In the genomic region with DNA sequence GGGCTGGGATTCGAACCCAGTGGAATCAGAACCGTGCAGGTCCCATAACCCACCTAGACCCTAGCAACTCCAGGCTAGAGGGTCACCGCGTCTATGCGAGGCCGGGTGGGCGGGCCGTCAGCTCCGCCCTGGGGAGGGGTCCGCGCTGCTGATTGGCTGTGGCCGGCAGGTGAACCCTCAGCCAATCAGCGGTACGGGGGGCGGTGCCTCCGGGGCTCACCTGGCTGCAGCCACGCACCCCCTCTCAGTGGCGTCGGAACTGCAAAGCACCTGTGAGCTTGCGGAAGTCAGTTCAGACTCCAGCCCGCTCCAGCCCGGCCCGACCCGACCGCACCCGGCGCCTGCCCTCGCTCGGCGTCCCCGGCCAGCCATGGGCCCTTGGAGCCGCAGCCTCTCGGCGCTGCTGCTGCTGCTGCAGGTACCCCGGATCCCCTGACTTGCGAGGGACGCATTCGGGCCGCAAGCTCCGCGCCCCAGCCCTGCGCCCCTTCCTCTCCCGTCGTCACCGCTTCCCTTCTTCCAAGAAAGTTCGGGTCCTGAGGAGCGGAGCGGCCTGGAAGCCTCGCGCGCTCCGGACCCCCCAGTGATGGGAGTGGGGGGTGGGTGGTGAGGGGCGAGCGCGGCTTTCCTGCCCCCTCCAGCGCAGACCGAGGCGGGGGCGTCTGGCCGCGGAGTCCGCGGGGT, we compare ENCODE assay signal across 1 cellular context.
A peak's percentile ranks its signal among the peaks of the same experiment; 100 is the strongest.
TF ChIP-seq lines count a peak whose summit lies in the region.

A gene (plus strand): TSS at position 247 of the 684 bp plus-strand sequence. CDS start 124 bp downstream, at position 371.

TF ChIP-seq in H1, 55 proteins besides CTCF, POLR2A, EP300 and RAD21:
- TF ChIP-seq TAF1 (IDR thresholded peaks at IDR 0.05; ENCODE audit: low read depth, low read length) (peak; percentile 99), CHD2 (IDR thresholded peaks at IDR 0.05; ENCODE audit: low read length) (peak; percentile 74), EZH2 (IDR thresholded peaks at IDR 0.05; ENCODE audit: low read depth, low read length, severe bottlenecking) (no peak), CREB1 (IDR thresholded peaks at IDR 0.05) (peak; percentile 38), GTF2F1 (IDR thresholded peaks at IDR 0.05; ENCODE audit: borderline replicate concordance, low read depth, low read length) (0 out of 2 replicates have a peak, but pooled peaks have one; percentile 51), NANOG (IDR thresholded peaks at IDR 0.05; ENCODE audit: insufficient read depth, low read depth, low read length, poor library complexity, severe bottlenecking) (no peak), TBP (IDR thresholded peaks at IDR 0.05; ENCODE audit: low read depth, low read length) (peak; percentile 98), PHF8 (conservative IDR thresholded peaks at IDR 0.05; ENCODE audit: low read depth, low read length) (peak; percentile 89), BRCA1 (IDR thresholded peaks at IDR 0.05; ENCODE audit: low read depth, low read length) (no peak), ASH2L (IDR thresholded peaks at IDR 0.05; ENCODE audit: low read length) (no peak), MAFK (IDR thresholded peaks at IDR 0.05; ENCODE audit: low read depth, low read length) (no peak), RNF2 (IDR thresholded peaks at IDR 0.05; ENCODE audit: borderline replicate concordance, low read depth, low read length, missing control alignments, poor library complexity, severe bottlenecking) (no peak), SIRT6 (IDR thresholded peaks at IDR 0.05; ENCODE audit: low read length) (no peak), JUND (IDR thresholded peaks at IDR 0.05; ENCODE audit: low read length) (no peak), KDM4A (IDR thresholded peaks at IDR 0.05; ENCODE audit: low read depth, low read length, severe bottlenecking) (peak; percentile 33), EGR1 (IDR thresholded peaks at IDR 0.05; ENCODE audit: borderline replicate concordance, low read depth, low read length) (no peak; the same call in 1 of the 2 replicates), FOSL1 (IDR thresholded peaks at IDR 0.05; ENCODE audit: insufficient read depth, low read depth, low read length) (no peak), ZNF274 (IDR thresholded peaks at IDR 0.05; ENCODE audit: borderline replicate concordance, extremely low read depth, low read length) (no peak), TAF7 (optimal IDR thresholded peaks at IDR 0.05; ENCODE audit: borderline replicate concordance, low read depth, low read length) (peak; percentile 97), HDAC6 (IDR thresholded peaks at IDR 0.05; ENCODE audit: low read depth, low read length) (no peak), GABPA (IDR thresholded peaks at IDR 0.05; ENCODE audit: borderline replicate concordance, insufficient read depth, low read length) (no peak), POLR2AphosphoS5 (IDR thresholded peaks at IDR 0.05; ENCODE audit: low read depth, low read length) (peak; percentile 99), SP4 (IDR thresholded peaks at IDR 0.05; ENCODE audit: low read length) (peak; percentile 77), SIN3A (conservative IDR thresholded peaks at IDR 0.05 in 1 of 2, IDR thresholded peaks at IDR 0.05 in 1 of 2; ENCODE audit: low read depth in 1 of 2, low read length in 2 of 2) (peak in 1 of 2 experiments; percentile 81; a peak in 2 of 4 replicates), RFX5 (IDR thresholded peaks at IDR 0.05; ENCODE audit: borderline replicate concordance, low read depth, low read length) (no peak), CHD1 (IDR thresholded peaks at IDR 0.05; ENCODE audit: low read depth, low read length) (0 out of 2 replicates have a peak, but pooled peaks have one; percentile 30), RBBP5 (IDR thresholded peaks at IDR 0.05; ENCODE audit: borderline replicate concordance, low read depth, low read length) (peak; percentile 58; the same call in 1 of the 2 replicates), BCL11A (IDR thresholded peaks at IDR 0.05; ENCODE audit: low read depth in 2 of 2, low read length in 2 of 2) (no peak), HDAC2 (IDR thresholded peaks at IDR 0.05; ENCODE audit: borderline replicate concordance in 1 of 2, low read depth in 2 of 2, low read length in 2 of 2) (no peak), KDM5A (IDR thresholded peaks at IDR 0.05; ENCODE audit: low read length) (no peak), SP2 (IDR thresholded peaks at IDR 0.05; ENCODE audit: low read length) (no peak; the same call in 1 of the 2 replicates), SP1 (IDR thresholded peaks at IDR 0.05; ENCODE audit: low read depth, low read length) (peak; percentile 92)
- TF ChIP-seq, protein P1, sequence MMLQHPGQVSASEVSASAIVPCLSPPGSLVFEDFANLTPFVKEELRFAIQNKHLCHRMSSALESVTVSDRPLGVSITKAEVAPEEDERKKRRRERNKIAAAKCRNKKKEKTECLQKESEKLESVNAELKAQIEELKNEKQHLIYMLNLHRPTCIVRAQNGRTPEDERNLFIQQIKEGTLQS (IDR thresholded peaks at IDR 0.05; ENCODE audit: insufficient read depth, low read depth, low read length) = no peak
- TF ChIP-seq, protein P2, sequence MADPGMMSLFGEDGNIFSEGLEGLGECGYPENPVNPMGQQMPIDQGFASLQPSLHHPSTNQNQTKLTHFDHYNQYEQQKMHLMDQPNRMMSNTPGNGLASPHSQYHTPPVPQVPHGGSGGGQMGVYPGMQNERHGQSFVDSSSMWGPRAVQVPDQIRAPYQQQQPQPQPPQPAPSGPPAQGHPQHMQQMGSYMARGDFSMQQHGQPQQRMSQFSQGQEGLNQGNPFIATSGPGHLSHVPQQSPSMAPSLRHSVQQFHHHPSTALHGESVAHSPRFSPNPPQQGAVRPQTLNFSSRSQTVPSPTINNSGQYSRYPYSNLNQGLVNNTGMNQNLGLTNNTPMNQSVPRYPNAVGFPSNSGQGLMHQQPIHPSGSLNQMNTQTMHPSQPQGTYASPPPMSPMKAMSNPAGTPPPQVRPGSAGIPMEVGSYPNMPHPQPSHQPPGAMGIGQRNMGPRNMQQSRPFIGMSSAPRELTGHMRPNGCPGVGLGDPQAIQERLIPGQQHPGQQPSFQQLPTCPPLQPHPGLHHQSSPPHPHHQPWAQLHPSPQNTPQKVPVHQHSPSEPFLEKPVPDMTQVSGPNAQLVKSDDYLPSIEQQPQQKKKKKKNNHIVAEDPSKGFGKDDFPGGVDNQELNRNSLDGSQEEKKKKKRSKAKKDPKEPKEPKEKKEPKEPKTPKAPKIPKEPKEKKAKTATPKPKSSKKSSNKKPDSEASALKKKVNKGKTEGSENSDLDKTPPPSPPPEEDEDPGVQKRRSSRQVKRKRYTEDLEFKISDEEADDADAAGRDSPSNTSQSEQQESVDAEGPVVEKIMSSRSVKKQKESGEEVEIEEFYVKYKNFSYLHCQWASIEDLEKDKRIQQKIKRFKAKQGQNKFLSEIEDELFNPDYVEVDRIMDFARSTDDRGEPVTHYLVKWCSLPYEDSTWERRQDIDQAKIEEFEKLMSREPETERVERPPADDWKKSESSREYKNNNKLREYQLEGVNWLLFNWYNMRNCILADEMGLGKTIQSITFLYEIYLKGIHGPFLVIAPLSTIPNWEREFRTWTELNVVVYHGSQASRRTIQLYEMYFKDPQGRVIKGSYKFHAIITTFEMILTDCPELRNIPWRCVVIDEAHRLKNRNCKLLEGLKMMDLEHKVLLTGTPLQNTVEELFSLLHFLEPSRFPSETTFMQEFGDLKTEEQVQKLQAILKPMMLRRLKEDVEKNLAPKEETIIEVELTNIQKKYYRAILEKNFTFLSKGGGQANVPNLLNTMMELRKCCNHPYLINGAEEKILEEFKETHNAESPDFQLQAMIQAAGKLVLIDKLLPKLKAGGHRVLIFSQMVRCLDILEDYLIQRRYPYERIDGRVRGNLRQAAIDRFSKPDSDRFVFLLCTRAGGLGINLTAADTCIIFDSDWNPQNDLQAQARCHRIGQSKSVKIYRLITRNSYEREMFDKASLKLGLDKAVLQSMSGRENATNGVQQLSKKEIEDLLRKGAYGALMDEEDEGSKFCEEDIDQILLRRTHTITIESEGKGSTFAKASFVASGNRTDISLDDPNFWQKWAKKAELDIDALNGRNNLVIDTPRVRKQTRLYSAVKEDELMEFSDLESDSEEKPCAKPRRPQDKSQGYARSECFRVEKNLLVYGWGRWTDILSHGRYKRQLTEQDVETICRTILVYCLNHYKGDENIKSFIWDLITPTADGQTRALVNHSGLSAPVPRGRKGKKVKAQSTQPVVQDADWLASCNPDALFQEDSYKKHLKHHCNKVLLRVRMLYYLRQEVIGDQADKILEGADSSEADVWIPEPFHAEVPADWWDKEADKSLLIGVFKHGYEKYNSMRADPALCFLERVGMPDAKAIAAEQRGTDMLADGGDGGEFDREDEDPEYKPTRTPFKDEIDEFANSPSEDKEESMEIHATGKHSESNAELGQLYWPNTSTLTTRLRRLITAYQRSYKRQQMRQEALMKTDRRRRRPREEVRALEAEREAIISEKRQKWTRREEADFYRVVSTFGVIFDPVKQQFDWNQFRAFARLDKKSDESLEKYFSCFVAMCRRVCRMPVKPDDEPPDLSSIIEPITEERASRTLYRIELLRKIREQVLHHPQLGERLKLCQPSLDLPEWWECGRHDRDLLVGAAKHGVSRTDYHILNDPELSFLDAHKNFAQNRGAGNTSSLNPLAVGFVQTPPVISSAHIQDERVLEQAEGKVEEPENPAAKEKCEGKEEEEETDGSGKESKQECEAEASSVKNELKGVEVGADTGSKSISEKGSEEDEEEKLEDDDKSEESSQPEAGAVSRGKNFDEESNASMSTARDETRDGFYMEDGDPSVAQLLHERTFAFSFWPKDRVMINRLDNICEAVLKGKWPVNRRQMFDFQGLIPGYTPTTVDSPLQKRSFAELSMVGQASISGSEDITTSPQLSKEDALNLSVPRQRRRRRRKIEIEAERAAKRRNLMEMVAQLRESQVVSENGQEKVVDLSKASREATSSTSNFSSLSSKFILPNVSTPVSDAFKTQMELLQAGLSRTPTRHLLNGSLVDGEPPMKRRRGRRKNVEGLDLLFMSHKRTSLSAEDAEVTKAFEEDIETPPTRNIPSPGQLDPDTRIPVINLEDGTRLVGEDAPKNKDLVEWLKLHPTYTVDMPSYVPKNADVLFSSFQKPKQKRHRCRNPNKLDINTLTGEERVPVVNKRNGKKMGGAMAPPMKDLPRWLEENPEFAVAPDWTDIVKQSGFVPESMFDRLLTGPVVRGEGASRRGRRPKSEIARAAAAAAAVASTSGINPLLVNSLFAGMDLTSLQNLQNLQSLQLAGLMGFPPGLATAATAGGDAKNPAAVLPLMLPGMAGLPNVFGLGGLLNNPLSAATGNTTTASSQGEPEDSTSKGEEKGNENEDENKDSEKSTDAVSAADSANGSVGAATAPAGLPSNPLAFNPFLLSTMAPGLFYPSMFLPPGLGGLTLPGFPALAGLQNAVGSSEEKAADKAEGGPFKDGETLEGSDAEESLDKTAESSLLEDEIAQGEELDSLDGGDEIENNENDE (IDR thresholded peaks at IDR 0.05; ENCODE audit: insufficient replicate concordance, low read length) = no peak
- TF ChIP-seq, protein P3, sequence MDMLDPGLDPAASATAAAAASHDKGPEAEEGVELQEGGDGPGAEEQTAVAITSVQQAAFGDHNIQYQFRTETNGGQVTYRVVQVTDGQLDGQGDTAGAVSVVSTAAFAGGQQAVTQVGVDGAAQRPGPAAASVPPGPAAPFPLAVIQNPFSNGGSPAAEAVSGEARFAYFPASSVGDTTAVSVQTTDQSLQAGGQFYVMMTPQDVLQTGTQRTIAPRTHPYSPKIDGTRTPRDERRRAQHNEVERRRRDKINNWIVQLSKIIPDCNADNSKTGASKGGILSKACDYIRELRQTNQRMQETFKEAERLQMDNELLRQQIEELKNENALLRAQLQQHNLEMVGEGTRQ (IDR thresholded peaks at IDR 0.05; ENCODE audit: low read length) = peak; percentile 81
- TF ChIP-seq, protein P4, sequence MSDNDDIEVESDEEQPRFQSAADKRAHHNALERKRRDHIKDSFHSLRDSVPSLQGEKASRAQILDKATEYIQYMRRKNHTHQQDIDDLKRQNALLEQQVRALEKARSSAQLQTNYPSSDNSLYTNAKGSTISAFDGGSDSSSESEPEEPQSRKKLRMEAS (IDR thresholded peaks at IDR 0.05) = peak; percentile 71
